Comparison of ENCODE assay signal across 9 cellular contexts in the genomic region with DNA sequence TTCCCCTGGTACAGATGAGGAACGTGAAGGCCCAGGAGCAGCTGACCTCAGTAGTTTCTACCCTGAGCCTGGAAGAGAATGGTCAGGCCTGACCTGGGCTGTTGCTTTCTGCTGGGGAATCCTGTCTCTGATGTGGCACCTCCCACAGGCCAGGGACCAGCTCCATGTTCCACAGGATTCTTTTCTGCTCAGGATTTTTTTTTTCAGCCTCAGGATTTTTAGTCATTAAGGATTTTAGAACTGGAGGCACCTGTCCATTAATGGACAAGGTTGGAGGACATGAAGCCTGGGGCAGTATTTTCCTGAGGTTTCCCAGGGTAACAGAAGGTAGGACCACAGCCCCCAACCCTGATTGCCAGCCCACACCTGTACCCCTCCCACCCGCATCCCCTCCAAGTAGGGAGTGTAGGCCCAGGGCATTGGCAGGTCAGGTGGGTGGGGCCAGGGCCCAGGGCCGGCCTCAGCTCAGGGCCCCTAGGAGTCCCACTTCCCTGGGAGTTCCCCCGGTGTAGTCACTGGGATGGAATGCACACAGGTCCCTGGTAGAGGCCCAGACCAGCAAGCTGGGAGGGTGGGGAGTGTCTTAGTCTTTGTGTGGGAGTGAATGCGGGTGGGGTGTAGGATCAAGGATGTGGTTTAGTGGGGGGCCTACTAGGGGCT. TPM values are rescaled to one million over a fixed set of nuclear protein-coding genes. Genes with fewer than 3 reads are reported as not detected.
DNase-seq lines count a peak whose midpoint lies in the region; ATAC-seq, FAIRE-seq and TF ChIP-seq lines count a peak whose summit lies in the region.
"Had no signal": no experiment of that assay in that cellular context is flagged by ENCODE, and none has a peak within 500 bp of the region (broad histone marks: within the 10 kb centered on the region; RNA-seq: fewer than 3 reads in every experiment).

No MANE protein-coding gene starts in this region.

- FAIRE-seq in urothelium cell line (lab: Jason Lieb, UNC): peak; percentile 85

- peaks cover 3% of the 10 kb centered on the region for H3K36me3 ChIP-seq in left ventricle myocardium inferior
- peaks cover 0 to 7% (median 0%) of the 10 kb centered on the region in 3 experiments for H3K36me3 ChIP-seq in naive thymus-derived CD4-positive, alpha-beta T cell (ENCODE audit: control insufficient read depth in 2 of 3, insufficient read depth in 3 of 3, low read length in 3 of 3)

- H3K27me3 ChIP-seq in left ventricle myocardium inferior (ENCODE audit: low read depth): no peaks in the 10 kb centered on the region
- H3K27me3 ChIP-seq in naive thymus-derived CD4-positive, alpha-beta T cell (ENCODE audit: control insufficient read depth in 2 of 2, insufficient read depth in 2 of 2, low read length in 2 of 2): no peaks in the 10 kb centered on the region

- no peaks in the 10 kb centered on the region for H3K9me3 Mint-ChIP-seq in activated naive CD8-positive, alpha-beta T cell treated with anti-CD3 and anti-CD28 coated beads, Interleukin-2, amount 50 U/mL, for 24 hours
- H3K9me3 Mint-ChIP-seq in osteocyte (ENCODE audit: unreplicated experiment): no peaks in the 10 kb centered on the region
- H3K9me3 Mint-ChIP-seq in naive thymus-derived CD4-positive, alpha-beta T cell: no peaks in the 10 kb centered on the region

- ATAC-seq in Right ventricle myocardium superior (ENCODE audit: poor library complexity): peak; percentile 15
- ATAC-seq in activated naive CD8-positive, alpha-beta T cell treated with anti-CD3 and anti-CD28 coated beads, Interleukin-2, amount 50 U/mL, for 24 hours: peak; percentile 41
- ATAC-seq in T-helper 17 cell: no peak
- no peak for ATAC-seq in naive thymus-derived CD4-positive, alpha-beta T cell

- intact Hi-C loops in Right ventricle myocardium superior (cut with DNase I): no loop called here
- intact Hi-C loops in left ventricle myocardium inferior (cut with micrococcal nuclease): no loop called here
- intact Hi-C loops in naive thymus-derived CD4-positive, alpha-beta T cell (cut with micrococcal nuclease): no loop called here

- no peaks in the 10 kb centered on the region for H3K27me3 Mint-ChIP-seq in activated naive CD8-positive, alpha-beta T cell treated with anti-CD3 and anti-CD28 coated beads, Interleukin-2, amount 50 U/mL, for 24 hours
- no peaks in the 10 kb centered on the region for H3K27me3 Mint-ChIP-seq in osteocyte (ENCODE audit: unreplicated experiment)
- no peaks in the 10 kb centered on the region for H3K27me3 Mint-ChIP-seq in T-helper 17 cell
- no peaks in the 10 kb centered on the region for H3K27me3 Mint-ChIP-seq in naive thymus-derived CD4-positive, alpha-beta T cell

- H3K27ac ChIP-seq in left ventricle myocardium inferior (replicated peaks): no peak overlapping the region
- H3K27ac ChIP-seq in naive thymus-derived CD4-positive, alpha-beta T cell (ENCODE audit: low read depth, low read length): no peak overlapping the region

- peaks cover 5% of the 10 kb centered on the region for H3K4me1 Mint-ChIP-seq in activated naive CD8-positive, alpha-beta T cell treated with anti-CD3 and anti-CD28 coated beads, Interleukin-2, amount 50 U/mL, for 24 hours
- peaks cover 11% of the 10 kb centered on the region for H3K4me1 Mint-ChIP-seq in osteocyte (ENCODE audit: unreplicated experiment)
- H3K4me1 Mint-ChIP-seq in T-helper 17 cell: peaks cover 3% of the 10 kb centered on the region
- H3K4me1 Mint-ChIP-seq in naive thymus-derived CD4-positive, alpha-beta T cell: peaks cover 0 to 6% (median 0%) of the 10 kb centered on the region in 7 donors

- no peak overlapping the region for H3K4me3 Mint-ChIP-seq in activated naive CD8-positive, alpha-beta T cell treated with anti-CD3 and anti-CD28 coated beads, Interleukin-2, amount 50 U/mL, for 24 hours
- H3K4me3 Mint-ChIP-seq in osteocyte (ENCODE audit: unreplicated experiment) (no peak overlapping the region), T-helper 17 cell (no peak overlapping the region)
- no peak overlapping the region for H3K4me3 Mint-ChIP-seq in naive thymus-derived CD4-positive, alpha-beta T cell

- CTCF ChIA-PET in naive thymus-derived CD4-positive, alpha-beta T cell (lab: Charles Lee): interaction anchor here (1.0 kb wide), 1 partner anchor 9 kb away, joined by 5 read pairs; no protein-coding TSS in a partner anchor

- no peak overlapping the region for H3K4me3 ChIP-seq in left ventricle myocardium inferior
- no peak overlapping the region for H3K4me3 ChIP-seq in naive thymus-derived CD4-positive, alpha-beta T cell (ENCODE audit: low read length)

- no peak for DNase-seq in Right ventricle myocardium superior
- no peak for DNase-seq in left ventricle myocardium inferior
- no peak for DNase-seq in activated naive CD8-positive, alpha-beta T cell treated with anti-CD3 and anti-CD28 coated beads, Interleukin-2, amount 50 U/mL, for 24 hours
- DNase-seq in iPS-NIHi7 (ENCODE audit: extremely low spot score): peak; percentile 71
- peak; percentile 97 for DNase-seq in urothelium cell line (ENCODE audit: low spot score)
- DNase-seq in osteocyte (ENCODE audit: extremely low spot score, unreplicated experiment): no peak
- DNase-seq in T-helper 17 cell: no peak
- no peak for DNase-seq in naive thymus-derived CD4-positive, alpha-beta T cell
- DNase-seq: AML-193 had no signal

- POLR2A ChIA-PET in naive thymus-derived CD4-positive, alpha-beta T cell (lab: Charles Lee): no interaction called here

- H3K27ac Mint-ChIP-seq in activated naive CD8-positive, alpha-beta T cell treated with anti-CD3 and anti-CD28 coated beads, Interleukin-2, amount 50 U/mL, for 24 hours: no peak overlapping the region
- H3K27ac Mint-ChIP-seq in osteocyte (ENCODE audit: unreplicated experiment): no peak overlapping the region
- H3K27ac Mint-ChIP-seq in T-helper 17 cell: no peak overlapping the region
- no peak overlapping the region for H3K27ac Mint-ChIP-seq in naive thymus-derived CD4-positive, alpha-beta T cell

- H3K36me3 Mint-ChIP-seq in activated naive CD8-positive, alpha-beta T cell treated with anti-CD3 and anti-CD28 coated beads, Interleukin-2, amount 50 U/mL, for 24 hours (ENCODE audit: low read depth): no peaks in the 10 kb centered on the region
- H3K36me3 Mint-ChIP-seq in osteocyte (ENCODE audit: unreplicated experiment) (no peaks in the 10 kb centered on the region), T-helper 17 cell (ENCODE audit: low read depth) (no peaks in the 10 kb centered on the region)
- peaks cover 0 to 2% (median 0%) of the 10 kb centered on the region in 5 donors for H3K36me3 Mint-ChIP-seq in naive thymus-derived CD4-positive, alpha-beta T cell

- H3K9me3 ChIP-seq in left ventricle myocardium inferior (replicated peaks) (no peaks in the 10 kb centered on the region), T-helper 17 cell (ENCODE audit: control insufficient read depth, low read length, poor library complexity, severe bottlenecking) (no peaks in the 10 kb centered on the region)
- H3K9me3 ChIP-seq in naive thymus-derived CD4-positive, alpha-beta T cell (ENCODE audit: control insufficient read depth in 2 of 3, low read length in 3 of 3): no peaks in the 10 kb centered on the region

- peaks cover 5% of the 10 kb centered on the region for H3K4me1 ChIP-seq in left ventricle myocardium inferior
- no peaks in the 10 kb centered on the region for H3K4me1 ChIP-seq in naive thymus-derived CD4-positive, alpha-beta T cell (ENCODE audit: control insufficient read depth in 2 of 2, insufficient read depth in 2 of 2, low read length in 2 of 2)

- no peak for TF ChIP-seq CTCF in left ventricle myocardium inferior (IDR thresholded peaks at IDR 0.05; ENCODE audit: borderline replicate concordance)
- TF ChIP-seq CTCF in osteocyte (IDR thresholded peaks at IDR 0.05): no peak

RNA-seq across cellular contexts. Expression of gene BIK, which starts 16.1 kb away (rescaled TPM):
- total RNA-seq in Right ventricle myocardium superior (not detected), left ventricle myocardium inferior (0.41 TPM), osteocyte (not detected in 2 replicates), T-helper 17 cell (1 to 10 TPM; 2.3 to 3.8 TPM)
- 1 to 10 TPM; 1.1 to 2.6 (median 1.4) TPM for total RNA-seq in naive thymus-derived CD4-positive, alpha-beta T cell
- polyA plus RNA-seq in naive thymus-derived CD4-positive, alpha-beta T cell: 1 to 10 TPM; 2.2 to 4.3 TPM

RNA-seq across cellular contexts. Expression of gene MCAT, which starts 16.6 kb away (rescaled TPM):
- total RNA-seq in Right ventricle myocardium superior (16.9 TPM), left ventricle myocardium inferior (16.4 TPM), osteocyte (16.5 and 16.6 TPM in 2 replicates), T-helper 17 cell (10 to 100 TPM; 16.5 to 19.2 TPM)
- 10 to 100 TPM in 3 of 5 experiments, 1 to 10 TPM in 2; 7.1 to 17.9 (median 10.5) TPM for total RNA-seq in naive thymus-derived CD4-positive, alpha-beta T cell
- 10 to 100 TPM in 1 of 2 donors, 1 to 10 TPM in 1; 8.9 to 11.7 TPM for polyA plus RNA-seq in naive thymus-derived CD4-positive, alpha-beta T cell

RNA-seq across cellular contexts. Expression of gene TSPO, which starts 24.7 kb away (rescaled TPM):
- total RNA-seq in Right ventricle myocardium superior (126 TPM), left ventricle myocardium inferior (128 TPM), osteocyte (70.6 and 73.3 TPM in 2 replicates), T-helper 17 cell (10 to 100 TPM; 74.1 to 89.1 TPM)
- 100 to 1,000 TPM in 2 of 5 experiments, 10 to 100 TPM in 3; 56.1 to 190 (median 61.5) TPM for total RNA-seq in naive thymus-derived CD4-positive, alpha-beta T cell
- 100 to 1,000 TPM; 341 to 357 TPM for polyA plus RNA-seq in naive thymus-derived CD4-positive, alpha-beta T cell

RNA-seq across cellular contexts. Expression of gene TTLL1, which starts 37.4 kb away (rescaled TPM):
- 7.8 TPM for total RNA-seq in Right ventricle myocardium superior
- total RNA-seq in left ventricle myocardium inferior: 8.5 TPM
- 16.5 and 21.5 TPM in 2 replicates for total RNA-seq in osteocyte
- 1 to 10 TPM; 3.3 to 5.9 TPM for total RNA-seq in T-helper 17 cell
- 1 to 10 TPM; 4.6 to 7.7 (median 6.9) TPM for total RNA-seq in naive thymus-derived CD4-positive, alpha-beta T cell
- polyA plus RNA-seq in naive thymus-derived CD4-positive, alpha-beta T cell: 10 to 100 TPM; 10.6 to 16.1 TPM

Comparison
In these comparisons a context has a peak if more than half of its experiments do, and no peak if none do; other contexts are left out.
1. ATAC-seq: peak in Right ventricle myocardium superior (single experiment) and activated naive CD8-positive, alpha-beta T cell treated with anti-CD3 and anti-CD28 coated beads, Interleukin-2, amount 50 U/mL, for 24 hours (single experiment); none in T-helper 17 cell (single experiment) and naive thymus-derived CD4-positive, alpha-beta T cell (single experiment).
2. DNase-seq: peak in iPS-NIHi7 (single experiment) and urothelium cell line (single experiment); none in Right ventricle myocardium superior (single experiment), left ventricle myocardium inferior (single experiment), activated naive CD8-positive, alpha-beta T cell treated with anti-CD3 and anti-CD28 coated beads, Interleukin-2, amount 50 U/mL, for 24 hours (single experiment), osteocyte (single experiment), T-helper 17 cell (0 of 3) and naive thymus-derived CD4-positive, alpha-beta T cell (0 of 9).